ENCODE assay signal across 1 cellular context in genomic region chr9:15427723-15428122, GRCh38.
TF ChIP-seq lines count a peak whose summit lies in the region.
"Not testable (repeated sequence)": the region's sequence is repeated elsewhere in the genome, so short reads cannot be mapped to it uniquely, and the experiment has no call there.

No MANE protein-coding gene starts in this region.

TF ChIP-seq in HepG2, 621 proteins besides CTCF, POLR2A, EP300 and RAD21:
- TF ChIP-seq NR2F6 (IDR thresholded peaks at IDR 0.05) (peak; percentile 15; the same call in 1 of the 2 replicates), RARA (CRISPR knock-in tag; IDR thresholded peaks at IDR 0.05) (0 out of 2 replicates have a peak, but pooled peaks have one; percentile 14)
- TF ChIP-seq NR2F6 (CRISPR knock-in tag; IDR thresholded peaks at IDR 0.05), result not testable (repeated sequence)
TF ChIP-seq in HepG2: peak in this region for 2; not testable (repeated sequence) for 619.
